Comparison of ENCODE assay signal across 8 cellular contexts in genomic region chr1:161045749-161046573, GRCh38. TPM values are rescaled to one million over a fixed set of nuclear protein-coding genes. Genes with fewer than 3 reads are reported as not detected.
DNase-seq lines count a peak whose midpoint lies in the region; ATAC-seq and TF ChIP-seq lines count a peak whose summit lies in the region.

Gene USF1, minus strand, starts transcription at chr1:161045977. Its CDS starts 2,702 bp downstream, at chr1:161043275.

- no peaks in the 10 kb centered on the region for H4K20me1 ChIP-seq in SK-N-SH (ENCODE audit: insufficient read depth)

- H3K27ac ChIP-seq in SK-N-SH (ENCODE audit: low read depth in 2 of 2, low read length in 1 of 2) = peak within 1 kb of the TSS; percentile 93 to 99
- peak within 1 kb of the TSS; percentile 94 for H3K27ac ChIP-seq in temporal lobe (ENCODE audit: low read depth, low read length)

- H3K79me2 ChIP-seq in SK-N-SH (ENCODE audit: insufficient read depth) = peaks cover 22% of the 10 kb centered on the region

- POLR2A ChIA-PET in SK-N-SH (lab: Yijun Ruan, JAX) = interaction anchor here (0.7 to 3.2 kb wide), 9 partner anchors 8 to 156 kb away, joined by 3 to 15 read pairs (median 5); partner anchors contain the start of genes DEDD, KLHDC9, NDUFS2 and NIT1

- peak within 1 kb of the TSS; percentile 90 for H3K4me2 ChIP-seq in SK-N-SH

- peaks cover 7 to 21% of the 10 kb centered on the region in 2 experiments for H3K36me3 ChIP-seq in SK-N-SH (replicated peaks in 1 of 2; ENCODE audit: control insufficient read depth in 1 of 2, insufficient read depth in 2 of 2, low read length in 1 of 2)

- H2AFZ ChIP-seq in SK-N-SH (ENCODE audit: low read depth) = peak within 1 kb of the TSS; percentile 80

- H3K9ac ChIP-seq in SK-N-SH = peak within 1 kb of the TSS; percentile 76

- CTCF ChIA-PET in SK-N-SH (lab: Yijun Ruan, JAX) = interaction anchor here (0.6 to 3.2 kb wide), 6 partner anchors 7 to 95 kb away, joined by 3 to 26 read pairs (median 4); partner anchors contain the start of gene TSTD1

- no peak for TF ChIP-seq RAD21 in SK-N-SH (IDR thresholded peaks at IDR 0.05; ENCODE audit: low read length)

- ATAC-seq in HG02571 (IDR thresholded peaks at IDR 0.05; ENCODE audit: unreplicated experiment) = peak; percentile 65

- DNase-seq in GM04503 (ENCODE audit: low read depth) (peak; percentile 77), NCI-H1048 (lab: John Stamatoyannopoulos, UW) (peak; percentile 96), SK-N-SH (peak; percentile 93), globus pallidus (ENCODE audit: low spot score) (peak; percentile 95), occipital lobe (lab: John Stamatoyannopoulos, UW) (peak; percentile 88)
- DNase-seq in activated naive CD4-positive, alpha-beta T cell treated with anti-CD3 and anti-CD28 coated beads, Interleukin-2, amount 50 U/mL, for 16 hours = peak; percentile 90

- H3F3A ChIP-seq in SK-N-SH (replicated peaks; ENCODE audit: insufficient read depth) = peaks cover 5% of the 10 kb centered on the region

- H3K27me3 ChIP-seq in SK-N-SH (ENCODE audit: insufficient read depth) = no peaks in the 10 kb centered on the region

- under 1% methylated on average over 25 of the region's 29 CpGs for WGBS in SK-N-SH (ENCODE audit: low lambda C conversion rate)

- H3K9me3 ChIP-seq in SK-N-SH = no peaks in the 10 kb centered on the region

- peaks cover 0 to 7% of the 10 kb centered on the region in 2 experiments; a peak in 2 of 4 replicates for H3K4me1 ChIP-seq in SK-N-SH (ENCODE audit: control insufficient read depth in 1 of 2, insufficient read depth in 2 of 2, low read depth in 1 of 2, low read length in 1 of 2)

- peak within 1 kb of the TSS; percentile 69 to 75 for H3K4me3 ChIP-seq in SK-N-SH (ENCODE audit: low read depth in 2 of 2, low read length in 1 of 2)

- no peak for TF ChIP-seq CTCF in SK-N-SH (IDR thresholded peaks at IDR 0.05)

- no peaks in the 10 kb centered on the region for H3K9me2 ChIP-seq in SK-N-SH

- no peak for TF ChIP-seq EP300 in SK-N-SH (IDR thresholded peaks at IDR 0.05; ENCODE audit: borderline replicate concordance in 1 of 2, low read depth in 1 of 2, low read length in 1 of 2)

TF ChIP-seq in SK-N-SH, 30 proteins besides CTCF, POLR2A, EP300 and RAD21 (continues in another document):
- TF ChIP-seq CHD2 (IDR thresholded peaks at IDR 0.05; ENCODE audit: low read length, partially characterized antibody) = no peak
- TF ChIP-seq NFIC (IDR thresholded peaks at IDR 0.05; ENCODE audit: borderline replicate concordance) = no peak
- no peak for TF ChIP-seq FOSL2 (IDR thresholded peaks at IDR 0.05; ENCODE audit: borderline replicate concordance, low read depth)
- TF ChIP-seq, protein P1, sequence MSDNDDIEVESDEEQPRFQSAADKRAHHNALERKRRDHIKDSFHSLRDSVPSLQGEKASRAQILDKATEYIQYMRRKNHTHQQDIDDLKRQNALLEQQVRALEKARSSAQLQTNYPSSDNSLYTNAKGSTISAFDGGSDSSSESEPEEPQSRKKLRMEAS (IDR thresholded peaks at IDR 0.05; ENCODE audit: low read depth) = peak; percentile 80
- TF ChIP-seq SIN3A (IDR thresholded peaks at IDR 0.05; ENCODE audit: borderline replicate concordance, low read depth, low read length) = no peak; the same call in 1 of the 2 replicates
- TF ChIP-seq RXRA (IDR thresholded peaks at IDR 0.05; ENCODE audit: borderline replicate concordance, low read depth) = no peak
- TF ChIP-seq ZBTB33 (IDR thresholded peaks at IDR 0.05; ENCODE audit: borderline replicate concordance, low read depth) = no peak
- no peak for TF ChIP-seq USF1 (IDR thresholded peaks at IDR 0.05; ENCODE audit: borderline replicate concordance, low read depth)
- TF ChIP-seq NRF1 (IDR thresholded peaks at IDR 0.05; ENCODE audit: low read depth, low read length) = peak; percentile 83
- TF ChIP-seq TCF12 (IDR thresholded peaks at IDR 0.05) = no peak
- no peak for TF ChIP-seq SMC3 (IDR thresholded peaks at IDR 0.05; ENCODE audit: low read depth, low read length)
- TF ChIP-seq TAF1 (IDR thresholded peaks at IDR 0.05; ENCODE audit: borderline replicate concordance, low read depth, low read length) = peak; percentile 91
- no peak for TF ChIP-seq FOXJ3 (CRISPR knock-in tag; IDR thresholded peaks at IDR 0.05)
- TF ChIP-seq GABPA (IDR thresholded peaks at IDR 0.05; ENCODE audit: low read depth) = peak; percentile 98
- TF ChIP-seq GATA2 (CRISPR knock-in tag; IDR thresholded peaks at IDR 0.05) = 0 out of 2 replicates have a peak, but pooled peaks have one; percentile 32
- no peak for TF ChIP-seq FOXM1 (IDR thresholded peaks at IDR 0.05; ENCODE audit: low read depth)
- no peak for TF ChIP-seq MEF2A (IDR thresholded peaks at IDR 0.05; ENCODE audit: borderline replicate concordance, low read depth)
- peak; percentile 90 for TF ChIP-seq ELF1 (IDR thresholded peaks at IDR 0.05)
- TF ChIP-seq JUND (IDR thresholded peaks at IDR 0.05) = no peak
- no peak for TF ChIP-seq RCOR1 (IDR thresholded peaks at IDR 0.05; ENCODE audit: low read length)
- TF ChIP-seq USF2 (IDR thresholded peaks at IDR 0.05; ENCODE audit: borderline replicate concordance, low read depth, low read length) = no peak
- TF ChIP-seq TEAD4 (IDR thresholded peaks at IDR 0.05; ENCODE audit: borderline replicate concordance, insufficient read depth) = 0 out of 2 replicates have a peak, but pooled peaks have one; percentile 21
- peak; percentile 91 for TF ChIP-seq POLR2AphosphoS5 (IDR thresholded peaks at IDR 0.05; ENCODE audit: low read depth, low read length)
- peak; percentile 98 for TF ChIP-seq YY1 (IDR thresholded peaks at IDR 0.05; ENCODE audit: low read depth)
- no peak for TF ChIP-seq IRF3 (IDR thresholded peaks at IDR 0.05; ENCODE audit: low read depth, low read length)
- TF ChIP-seq EZH2phosphoT487 (IDR thresholded peaks at IDR 0.05; ENCODE audit: borderline replicate concordance, low read depth) = no peak
- no peak for TF ChIP-seq MXI1 (IDR thresholded peaks at IDR 0.05; ENCODE audit: low read depth, low read length)
- TF ChIP-seq RFX5 (IDR thresholded peaks at IDR 0.05; ENCODE audit: low read length) = no peak

RNA-seq across cellular contexts. Expression of gene USF1, which starts in this region (rescaled TPM):
- 43.1 and 61.9 TPM in 2 replicates for polyA plus RNA-seq in SK-N-SH (2012; rRNA removed)
- polyA plus RNA-seq in SK-N-SH (2012; cell fraction: cytosol; rRNA removed) = 14.6 and 22.6 TPM in 2 replicates
- 204 and 232 TPM in 2 replicates for polyA plus RNA-seq in SK-N-SH (2012; cell fraction: nucleus; rRNA removed)
- 131 TPM for total RNA-seq in occipital lobe
- total RNA-seq in temporal lobe = 87.0 TPM

Comparison
In these comparisons a context has a peak if more than half of its experiments do, and no peak if none do; other contexts are left out.
1. Peak in every context shown above with its lines: DNase-seq, ATAC-seq, H3K4me3 ChIP-seq and H3K27ac ChIP-seq.